Comparison of ENCODE assay signal across 1 cellular context in genomic region chr1:109485001-109485400, GRCh38.
TF ChIP-seq lines count a peak whose summit lies in the region.

No MANE protein-coding gene starts in this region.

TF ChIP-seq in GM23338, 12 proteins besides CTCF, POLR2A, EP300 and RAD21 (continued from another document):
- TF ChIP-seq REST (IDR thresholded peaks at IDR 0.05; ENCODE audit: unreplicated experiment), result no peak
- TF ChIP-seq STAT1 (IDR thresholded peaks at IDR 0.05; ENCODE audit: unreplicated experiment), result no peak
- no peak for TF ChIP-seq POLR2AphosphoS5 (IDR thresholded peaks at IDR 0.05; ENCODE audit: low read depth)
- no peak for TF ChIP-seq ZNF462 (CRISPR knock-in tag; IDR thresholded peaks at IDR 0.05)
